Comparison of ENCODE assay signal across 22 cellular contexts in the genomic region with DNA sequence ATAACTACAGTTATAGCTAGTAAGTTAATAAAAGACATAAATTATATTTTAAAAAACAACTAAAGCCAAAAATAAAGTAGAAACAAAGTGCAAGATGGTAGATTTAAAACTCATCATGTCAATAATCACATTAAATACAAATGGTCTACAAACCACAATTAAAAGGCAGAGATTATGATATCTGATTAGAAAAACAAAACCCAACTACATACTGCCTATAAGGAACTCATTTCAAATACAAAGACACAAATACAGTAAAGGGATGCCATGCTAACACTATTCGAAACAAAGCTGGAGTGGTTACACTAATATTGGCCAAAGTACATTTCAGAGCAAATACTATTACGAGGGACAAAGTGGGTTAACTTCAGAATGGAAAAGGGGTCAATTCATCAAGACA.
"Had no signal": no experiment of that assay in that cellular context is flagged by ENCODE, and none has a peak within 500 bp of the region (broad histone marks: within the 10 kb centered on the region; RNA-seq: fewer than 3 reads in every experiment).

No MANE protein-coding gene starts in this region.

- H3K27me3 ChIP-seq: MG63 had no signal

- H3K36me3 ChIP-seq: MG63 had no signal

- H3K4me3 ChIP-seq: MG63 had no signal

- DNase-seq: Karpas-422, KG1, MG63, NCI-H1092 treated with DMSO at 0.1 percent for 48 hours, NCI-H1436, NCI-H187, NCI-H2029, NCI-H2081 treated with DMSO at 0.1 percent for 48 hours, NCI-H2171, NCI-H226, NCI-H446, NCI-H510A, NCI-H524 treated with DMSO at 0.1 percent for 48 hours, NCI-H69, NCI-H774, SHP77, SK-N-SH, SW 1271, T-cell had no signal

- ATAC-seq: T-cell had no signal

- H3K9ac ChIP-seq: SK-N-SH had no signal

- H3K4me2 ChIP-seq: SK-N-SH had no signal

- FAIRE-seq: HTR-8/SVneo, RCC 7860 had no signal

- H3K27ac ChIP-seq: RWPE1 had no signal
